1 cellular context compared by ENCODE assay signal in the genomic region with DNA sequence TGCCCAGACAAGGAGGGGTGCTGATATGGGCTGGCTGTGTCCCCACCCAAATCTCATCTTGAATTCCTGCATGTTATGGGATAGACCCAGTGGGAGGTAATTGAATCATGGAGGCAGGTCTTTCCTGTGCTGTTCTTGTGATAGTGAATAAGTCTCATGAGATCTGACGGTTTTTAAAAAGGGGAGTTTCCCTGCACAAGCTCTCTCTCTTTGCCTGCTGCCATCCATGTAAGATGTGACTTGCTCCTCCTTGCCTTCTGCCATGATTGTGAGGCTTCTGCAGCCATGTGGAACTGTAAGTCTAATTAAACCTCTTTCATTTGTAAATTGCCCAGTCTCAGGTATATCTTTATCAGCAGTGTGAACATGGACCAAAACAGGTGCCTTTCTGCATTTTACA.
A peak's percentile ranks its signal among the peaks of the same experiment; 100 is the strongest.
TF ChIP-seq lines count a peak whose summit lies in the region.

No MANE protein-coding gene starts in this region.

TF ChIP-seq in HepG2, 621 proteins besides CTCF, POLR2A, EP300 and RAD21:
- TF ChIP-seq ZNF431 (CRISPR knock-in tag; IDR thresholded peaks at IDR 0.05; ENCODE audit: borderline replicate concordance, low read depth): peak; percentile 99
